Comparison of ENCODE assay signal across 13 cellular contexts in the genomic region with DNA sequence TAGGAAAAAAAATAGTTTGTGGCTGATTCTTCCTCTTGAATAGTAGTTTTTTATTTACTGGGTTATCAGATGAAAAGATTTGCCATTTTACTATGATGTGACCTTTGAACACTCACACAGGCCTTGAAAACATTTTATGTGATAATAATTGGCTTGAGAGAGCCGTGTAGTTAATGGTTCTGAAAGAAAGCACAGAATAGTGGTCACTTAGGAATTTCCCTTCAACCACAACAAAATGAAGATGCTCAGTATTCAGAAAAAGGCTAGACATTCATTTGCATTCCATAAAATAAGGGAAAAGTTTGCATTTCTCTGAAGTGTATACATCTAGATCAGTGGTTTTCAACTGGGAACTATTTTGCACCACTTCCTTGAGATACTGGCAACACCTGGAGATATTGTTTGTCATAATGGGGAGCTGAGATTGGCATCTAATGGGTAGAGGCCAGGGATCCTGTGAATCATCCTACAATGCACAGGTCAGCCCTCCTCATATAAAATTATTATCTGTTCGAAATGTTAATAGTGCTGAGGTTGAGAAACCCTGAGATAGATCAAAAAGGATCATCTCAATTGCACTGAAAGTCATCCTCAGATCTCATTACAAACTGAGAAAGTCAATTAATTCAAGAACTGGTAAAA.
DNase-seq lines count a peak whose midpoint lies in the region; ATAC-seq lines count a peak whose summit lies in the region.
"Had no signal": no experiment of that assay in that cellular context is flagged by ENCODE, and none has a peak within 500 bp of the region (broad histone marks: within the 10 kb centered on the region; RNA-seq: fewer than 3 reads in every experiment).

No MANE protein-coding gene starts in this region.

- ATAC-seq in GM18498 (IDR thresholded peaks at IDR 0.05; ENCODE audit: unreplicated experiment) (peak; percentile 82), GM19395 (IDR thresholded peaks at IDR 0.05; ENCODE audit: unreplicated experiment) (peak; percentile 84), HG02759 (IDR thresholded peaks at IDR 0.05; ENCODE audit: unreplicated experiment) (peak; percentile 94), HG03378 (IDR thresholded peaks at IDR 0.05; ENCODE audit: unreplicated experiment) (peak; percentile 88)
- ATAC-seq in activated CD4-positive, alpha-beta T cell treated with anti-CD3 and anti-CD28 coated beads for 36 hours = no peak
- ATAC-seq: A549 had no signal

- H3K27ac Mint-ChIP-seq in activated CD4-positive, alpha-beta T cell treated with anti-CD3 and anti-CD28 coated beads for 36 hours = no peak overlapping the region

- no peaks in the 10 kb centered on the region for H3K4me1 Mint-ChIP-seq in activated CD4-positive, alpha-beta T cell treated with anti-CD3 and anti-CD28 coated beads for 36 hours

- H3K36me3 Mint-ChIP-seq in activated CD4-positive, alpha-beta T cell treated with anti-CD3 and anti-CD28 coated beads for 36 hours (ENCODE audit: low read depth) = no peaks in the 10 kb centered on the region

- no peaks in the 10 kb centered on the region for H3K27me3 Mint-ChIP-seq in activated CD4-positive, alpha-beta T cell treated with anti-CD3 and anti-CD28 coated beads for 36 hours

- H3K9me3 Mint-ChIP-seq in activated CD4-positive, alpha-beta T cell treated with anti-CD3 and anti-CD28 coated beads for 36 hours (ENCODE audit: low read depth) = peaks cover 5% of the 10 kb centered on the region

- CTCF ChIA-PET in activated CD4-positive, alpha-beta T cell treated with anti-CD3 and anti-CD28 coated beads for 36 hours (lab: Charles Lee) = no interaction called here

- DNase-seq in NCI-H1436 treated with DMSO at 0.1 percent for 48 hours (lab: John Stamatoyannopoulos, UW) (no peak), SKM-1 (lab: John Stamatoyannopoulos, UW; ENCODE audit: unreplicated experiment) (no peak)
- DNase-seq in stimulated activated CD4-positive, alpha-beta T cell treated with anti-CD3 and anti-CD28 coated beads, Interleukin-4, amount 100 ng/mL, for 24 hours = no peak
- no peak for DNase-seq in activated CD4-positive, alpha-beta T cell treated with anti-CD3 and anti-CD28 coated beads for 36 hours
- DNase-seq: activated T-cell treated with anti-CD3 and anti-CD28 coated beads for 4 hours, amniotic stem cell, GM23248, NCI-H1417 treated with DMSO at 0.1 percent for 48 hours had no signal

- POLR2A ChIA-PET in activated CD4-positive, alpha-beta T cell treated with anti-CD3 and anti-CD28 coated beads for 36 hours (lab: Charles Lee) = no interaction called here

- no peak overlapping the region for H3K4me3 Mint-ChIP-seq in activated CD4-positive, alpha-beta T cell treated with anti-CD3 and anti-CD28 coated beads for 36 hours

- intact Hi-C loops in activated CD4-positive, alpha-beta T cell treated with anti-CD3 and anti-CD28 coated beads for 36 hours (cut with DNase I, micrococcal nuclease) = no loop called here
